ENCODE assay signal across 8 cellular contexts in genomic region chr11:35943761-35944502, GRCh38. TPM values are rescaled to one million over a fixed set of nuclear protein-coding genes. Genes with fewer than 3 reads are reported as not detected.
A peak's percentile ranks its signal among the peaks of the same experiment; 100 is the strongest.
DNase-seq lines count a peak whose midpoint lies in the region; ATAC-seq and TF ChIP-seq lines count a peak whose summit lies in the region.

A gene with protein sequence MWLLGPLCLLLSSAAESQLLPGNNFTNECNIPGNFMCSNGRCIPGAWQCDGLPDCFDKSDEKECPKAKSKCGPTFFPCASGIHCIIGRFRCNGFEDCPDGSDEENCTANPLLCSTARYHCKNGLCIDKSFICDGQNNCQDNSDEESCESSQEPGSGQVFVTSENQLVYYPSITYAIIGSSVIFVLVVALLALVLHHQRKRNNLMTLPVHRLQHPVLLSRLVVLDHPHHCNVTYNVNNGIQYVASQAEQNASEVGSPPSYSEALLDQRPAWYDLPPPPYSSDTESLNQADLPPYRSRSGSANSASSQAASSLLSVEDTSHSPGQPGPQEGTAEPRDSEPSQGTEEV (plus strand): TSS chr11:35944062. CDS start chr11:35944099, 37 bp downstream.

- no peak for DNase-seq in CD8-positive, alpha-beta memory T cell
- DNase-seq in RPMI7951 (ENCODE audit: low read depth) (peak; percentile 74), adrenal gland (peak; percentile 78 to 85 (median 84)), cardiac septum (ENCODE audit: low spot score) (peak; percentile 90), osteocyte (ENCODE audit: extremely low spot score, unreplicated experiment) (peak; percentile 92), ureter (ENCODE audit: low spot score) (peak; percentile 74)

- no peak within 1 kb of the TSS for H3K4me3 ChIP-seq in CD8-positive, alpha-beta memory T cell (ENCODE audit: low read length)
- peak within 1 kb of the TSS; percentile 84 for H3K4me3 ChIP-seq in HUES48 (ENCODE audit: low read depth, low read length)
- peak within 1 kb of the TSS; percentile 16 to 74 (median 41) for H3K4me3 ChIP-seq in adrenal gland

- H3K27ac Mint-ChIP-seq in CD8-positive, alpha-beta memory T cell: peak within 1 kb of the TSS in 1 of 8 donors; percentile 5
- peak within 1 kb of the TSS; percentile 84 for H3K27ac Mint-ChIP-seq in osteocyte (ENCODE audit: unreplicated experiment)

- H3K4me3 Mint-ChIP-seq in CD8-positive, alpha-beta memory T cell: peak within 1 kb of the TSS; percentile 50 to 87 (median 77)
- H3K4me3 Mint-ChIP-seq in osteocyte (ENCODE audit: unreplicated experiment): peak within 1 kb of the TSS; percentile 90

- TF ChIP-seq CTCF in adrenal gland (IDR thresholded peaks at IDR 0.05): no peak
- TF ChIP-seq CTCF in osteocyte (IDR thresholded peaks at IDR 0.05): no peak

- H3K27ac ChIP-seq in CD8-positive, alpha-beta memory T cell (ENCODE audit: low read depth, low read length): no peak within 1 kb of the TSS
- H3K27ac ChIP-seq in HUES48 (ENCODE audit: low read depth, low read length) (peak within 1 kb of the TSS; percentile 80), adrenal gland (peak within 1 kb of the TSS in 4 of 5 donors; percentile 63 to 91 (median 79))

- no peaks in the 10 kb centered on the region for H3K36me3 ChIP-seq in CD8-positive, alpha-beta memory T cell (ENCODE audit: insufficient read depth, low read length)
- H3K36me3 ChIP-seq in HUES48 (ENCODE audit: control insufficient read depth, insufficient read depth, low read length) (no peaks in the 10 kb centered on the region), adrenal gland (replicated peaks in 1 of 2) (no peaks in the 10 kb centered on the region)

- H3K9ac ChIP-seq in HUES48 (ENCODE audit: low read depth, low read length): peak within 1 kb of the TSS; percentile 75

- peak; percentile 78 for ATAC-seq in GM21367 (IDR thresholded peaks at IDR 0.05; ENCODE audit: unreplicated experiment)

- intact Hi-C loops in adrenal gland (cut with DNase I): loop anchor here in 1 of 2 donors (10.0 kb wide), 2 partner anchors 81 to 329 kb away; partner anchors contain the start of gene FJX1
- intact Hi-C loops in cardiac septum (cut with DNase I): loop anchor here (10.0 kb wide), 1 partner anchor 329 kb away; the partner anchor contains the start of gene FJX1

- H3K36me3 Mint-ChIP-seq in CD8-positive, alpha-beta memory T cell: no peaks in the 10 kb centered on the region
- H3K36me3 Mint-ChIP-seq in osteocyte (ENCODE audit: unreplicated experiment): no peaks in the 10 kb centered on the region

- peaks cover 0 to 3% (median 0%) of the 10 kb centered on the region in 5 donors for H3K9me3 Mint-ChIP-seq in CD8-positive, alpha-beta memory T cell
- H3K9me3 Mint-ChIP-seq in osteocyte (ENCODE audit: unreplicated experiment): no peaks in the 10 kb centered on the region

- POLR2A ChIA-PET in CD8-positive, alpha-beta memory T cell (lab: Charles Lee): no interaction called here

- peaks cover 11 to 18% (median 11%) of the 10 kb centered on the region in 3 donors for H3K4me1 Mint-ChIP-seq in CD8-positive, alpha-beta memory T cell
- H3K4me1 Mint-ChIP-seq in osteocyte (ENCODE audit: unreplicated experiment): peaks cover 31% of the 10 kb centered on the region

- H3K4me1 ChIP-seq in CD8-positive, alpha-beta memory T cell (ENCODE audit: insufficient read depth, low read length): no peaks in the 10 kb centered on the region
- peaks cover 40% of the 10 kb centered on the region for H3K4me1 ChIP-seq in HUES48 (ENCODE audit: control insufficient read depth, insufficient read depth, low read length)
- peaks cover 0 to 18% of the 10 kb centered on the region in 2 donors for H3K4me1 ChIP-seq in adrenal gland (replicated peaks in 1 of 2)

- WGBS in adrenal gland, 4 donors: 0 to 3% (median 1%) methylated on average over 10 to 92 of the region's 95 CpGs

- CTCF ChIA-PET in CD8-positive, alpha-beta memory T cell (lab: Charles Lee): no interaction called here

- H3K9me3 ChIP-seq in CD8-positive, alpha-beta memory T cell (ENCODE audit: low read length): no peaks in the 10 kb centered on the region
- H3K9me3 ChIP-seq in HUES48 (ENCODE audit: control insufficient read depth, insufficient read depth, low read length): no peaks in the 10 kb centered on the region
- no peaks in the 10 kb centered on the region for H3K9me3 ChIP-seq in adrenal gland (replicated peaks in 1 of 3)

- H3K27me3 ChIP-seq in CD8-positive, alpha-beta memory T cell (ENCODE audit: insufficient read depth, low read length, poor library complexity, severe bottlenecking): no peaks in the 10 kb centered on the region
- H3K27me3 ChIP-seq in HUES48 (ENCODE audit: control insufficient read depth, insufficient read depth, low read length): peaks cover 24% of the 10 kb centered on the region
- no peaks in the 10 kb centered on the region for H3K27me3 ChIP-seq in adrenal gland

- H3K27me3 Mint-ChIP-seq in CD8-positive, alpha-beta memory T cell: peaks cover 31 to 68% of the 10 kb centered on the region in 2 donors
- H3K27me3 Mint-ChIP-seq in osteocyte (ENCODE audit: unreplicated experiment): peaks cover 5% of the 10 kb centered on the region

- TF ChIP-seq POLR2A in adrenal gland (IDR thresholded peaks at IDR 0.05): peak in 1 of 2 donors; percentile 34

RNA-seq across cellular contexts. Expression of the gene that starts here (rescaled TPM):
- total RNA-seq in CD8-positive, alpha-beta memory T cell: under 1 TPM; 0.09 to 0.44 TPM
- not detected for polyA plus RNA-seq in CD8-positive, alpha-beta memory T cell
- 3.8 TPM in 2 replicates for total RNA-seq in RPMI7951 (2014; rRNA removed; shearing (Covaris generic))
- total RNA-seq in adrenal gland (10 to 100 TPM in 6 of 8 donors, 1 to 10 TPM in 2; 7.5 to 16.4 (median 10.4) TPM), cardiac septum (4.4 TPM), osteocyte (15.0 and 18.2 TPM in 2 replicates), ureter (14.9 TPM)
- polyA plus RNA-seq in adrenal gland: 10 to 100 TPM in 1 of 3 donors, 1 to 10 TPM in 2; 5.4 to 16.7 (median 6.3) TPM

Comparison
In these comparisons a context has a peak if more than half of its experiments do, and no peak if none do; other contexts are left out.
1. DNase-seq: peak in RPMI7951 (single experiment), adrenal gland (7 of 7), cardiac septum (single experiment), osteocyte (single experiment) and ureter (single experiment); none in CD8-positive, alpha-beta memory T cell (0 of 5).